ENCODE assay signal across 27 cellular contexts in the genomic region with DNA sequence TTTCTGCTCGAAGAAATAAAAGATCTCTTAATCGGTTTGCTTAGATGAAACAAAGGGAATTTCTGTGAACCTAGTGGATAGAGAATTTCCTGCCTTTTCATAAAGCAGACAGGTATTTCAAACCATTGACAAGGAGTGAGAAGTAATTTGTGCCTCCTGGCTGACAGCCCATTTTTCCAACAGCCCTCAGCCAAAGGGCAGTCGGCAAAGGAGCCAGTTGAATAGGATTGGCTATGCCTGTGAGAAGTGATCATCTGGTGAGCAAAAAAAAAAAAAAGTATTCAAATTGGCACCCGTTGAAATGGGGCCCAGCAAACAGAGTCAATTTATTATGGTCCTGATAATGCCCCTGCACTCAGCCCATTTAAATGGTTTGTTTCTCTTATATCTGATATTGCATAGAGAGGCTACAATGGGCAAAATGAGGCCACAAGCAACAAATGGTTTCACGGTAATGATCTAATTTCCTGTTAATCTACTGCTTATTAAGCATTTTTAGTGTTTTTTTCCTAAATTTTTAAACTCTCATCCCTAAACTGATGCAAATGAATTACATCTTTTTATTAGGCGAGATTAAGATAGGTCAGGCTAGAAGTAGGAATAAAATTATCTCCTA.
"Had no signal": no experiment of that assay in that cellular context is flagged by ENCODE, and none has a peak within 500 bp of the region (broad histone marks: within the 10 kb centered on the region; RNA-seq: fewer than 3 reads in every experiment).

No MANE protein-coding gene starts in this region.

- H3K36me3 Mint-ChIP-seq: activated naive CD4-positive, alpha-beta T cell treated with anti-CD3 and anti-CD28 coated beads, Interleukin-2, amount 50 U/mL, for 72 hours; immature natural killer cell; naive B cell had no signal

- H3K27ac Mint-ChIP-seq: activated CD4-positive, alpha-beta T cell treated with anti-CD3 and anti-CD28 coated beads for 36 hours; activated naive CD4-positive, alpha-beta T cell treated with anti-CD3 and anti-CD28 coated beads, Interleukin-2, amount 50 U/mL, for 72 hours; activated T-cell treated with anti-CD3 and anti-CD28 coated beads, Interleukin-2, amount 50 U/mL, for 72 hours; dendritic cell treated with granulocyte-macrophage colony-stimulating factor and Interleukin-4, amounts not matched to agents 40 ng/mL and 50 ng/mL, for 4 days; immature natural killer cell; mesothelial cell of epicardium; naive B cell had no signal

- H3K4me3 Mint-ChIP-seq: activated CD4-positive, alpha-beta T cell treated with anti-CD3 and anti-CD28 coated beads for 36 hours; activated T-cell treated with anti-CD3 and anti-CD28 coated beads, Interleukin-2, amount 50 U/mL, for 72 hours; central memory CD8-positive, alpha-beta T cell; dendritic cell treated with granulocyte-macrophage colony-stimulating factor and Interleukin-4, amounts not matched to agents 40 ng/mL and 50 ng/mL, for 4 days; immature natural killer cell; mesothelial cell of epicardium; naive B cell had no signal

- ATAC-seq: activated CD4-positive, alpha-beta T cell treated with anti-CD3 and anti-CD28 coated beads for 36 hours; activated naive CD4-positive, alpha-beta T cell treated with anti-CD3 and anti-CD28 coated beads, Interleukin-2, amount 50 U/mL, for 72 hours; activated T-cell treated with anti-CD3 and anti-CD28 coated beads, Interleukin-2, amount 50 U/mL, for 72 hours; foreskin keratinocyte; heart left ventricle; left colon; upper lobe of right lung had no signal

- DNase-seq: activated CD4-positive, alpha-beta T cell treated with anti-CD3 and anti-CD28 coated beads for 36 hours; activated CD4-positive, alpha-beta T cell treated with anti-CD3 and anti-CD28 coated beads, Interleukin-2, amount 50 U/mL, for 4 hours; activated CD4-positive, CD25-positive, alpha-beta regulatory T cell; activated naive CD4-positive, alpha-beta T cell; activated T-cell treated with anti-CD3 and anti-CD28 coated beads for 4 hours; activated T-cell treated with anti-CD3 and anti-CD28 coated beads, Interleukin-2, amount 50 U/mL, for 72 hours; foreskin keratinocyte; heart left ventricle; hypothalamus; immature natural killer cell; kidney; left colon; mammary epithelial cell; naive B cell; ovary; retina; sigmoid colon; small intestine; stimulated activated CD4-positive, alpha-beta T cell treated with anti-CD3 and anti-CD28 coated beads, Interleukin-15, amount 100 ng/mL, for 24 hours; stimulated activated CD4-positive, alpha-beta T cell treated with anti-CD3 and anti-CD28 coated beads, Interleukin-2, amount 100 ng/mL, for 24 hours; stimulated activated naive CD4-positive, alpha-beta T cell; tibial artery; upper lobe of right lung had no signal

- H3K27me3 Mint-ChIP-seq: activated CD4-positive, alpha-beta T cell treated with anti-CD3 and anti-CD28 coated beads for 36 hours; central memory CD8-positive, alpha-beta T cell; dendritic cell treated with granulocyte-macrophage colony-stimulating factor and Interleukin-4, amounts not matched to agents 40 ng/mL and 50 ng/mL, for 4 days; naive B cell had no signal

- H3K4me1 Mint-ChIP-seq: activated CD4-positive, alpha-beta T cell treated with anti-CD3 and anti-CD28 coated beads for 36 hours; central memory CD8-positive, alpha-beta T cell; immature natural killer cell; naive B cell had no signal
